ENCODE assay signal across 9 cellular contexts in the genomic region with DNA sequence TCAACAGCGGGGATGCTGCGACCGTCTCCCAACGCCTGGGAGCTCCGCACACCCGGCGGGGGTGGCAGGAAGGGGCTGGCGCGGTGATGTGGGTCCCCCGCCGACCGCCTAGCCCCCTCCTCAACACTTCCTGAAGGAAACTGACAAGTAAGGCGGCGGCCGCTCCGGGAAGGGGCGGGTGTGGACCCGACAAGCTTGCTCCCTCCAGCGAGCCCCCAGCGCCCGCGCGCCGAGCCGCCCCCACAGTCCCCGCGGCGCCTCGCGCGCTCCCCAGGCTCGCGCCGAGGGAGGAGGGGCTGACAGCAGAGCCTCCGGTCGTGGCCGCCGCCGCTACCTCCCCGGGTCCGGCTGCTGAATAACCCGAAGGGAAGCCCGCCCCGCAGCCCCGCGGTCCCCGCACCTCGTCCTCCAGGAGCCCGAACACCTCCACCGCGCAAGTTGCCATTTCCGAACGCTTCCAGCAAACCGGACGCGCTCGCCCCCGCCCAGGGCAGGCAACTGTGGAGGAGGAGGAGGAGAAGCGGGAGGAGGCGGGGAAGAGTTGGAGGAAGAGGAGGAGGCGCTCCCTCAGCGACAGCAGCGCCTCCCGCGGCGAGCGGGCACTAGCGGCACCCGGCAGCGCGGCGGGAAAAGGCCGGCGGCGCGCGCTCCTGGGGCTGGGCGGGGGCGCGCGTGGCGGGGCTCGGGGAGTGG. TPM values are rescaled to one million over a fixed set of nuclear protein-coding genes. Genes with fewer than 3 reads are reported as not detected.
DNase-seq lines count a peak whose midpoint lies in the region; ATAC-seq, FAIRE-seq and TF ChIP-seq lines count a peak whose summit lies in the region.
"Had no signal": no experiment of that assay in that cellular context is flagged by ENCODE, and none has a peak within 500 bp of the region (broad histone marks: within the 10 kb centered on the region; RNA-seq: fewer than 3 reads in every experiment).

A gene (minus strand): TSS at position 502 of the 693 bp plus-strand sequence. CDS start 57 bp downstream, at position 445.

- no peaks in the 10 kb centered on the region for H4K20me1 ChIP-seq in H1 (replicated peaks in 1 of 2; ENCODE audit: control insufficient read depth in 1 of 2, insufficient read depth in 2 of 2, low read length in 2 of 2)

- no peaks in the 10 kb centered on the region for H3K9me3 ChIP-seq in H1 (ENCODE audit: insufficient read depth in 2 of 2, low read depth in 1 of 2, low read length in 1 of 2)

- H2BK20ac ChIP-seq in H1 (ENCODE audit: low read length): no peak within 1 kb of the TSS

- peaks cover 3% of the 10 kb centered on the region; the same call in 1 of the 2 replicates for H3K23me2 ChIP-seq in H1 (ENCODE audit: low read depth, low read length)

- H3K4me2 ChIP-seq in H1 (ENCODE audit: insufficient read depth in 1 of 2, low read depth in 2 of 2, low read length in 2 of 2) (peak within 1 kb of the TSS; percentile 69 to 92), mesendoderm (ENCODE audit: low read length) (peak within 1 kb of the TSS; percentile 32)

- TF ChIP-seq RAD21 in H1 (IDR thresholded peaks at IDR 0.05 in 1 of 2, conservative IDR thresholded peaks at IDR 0.05 in 1 of 2; ENCODE audit: low read depth in 2 of 2, low read length in 2 of 2): no peak

- H3K4me3 ChIP-seq in H1 (ENCODE audit: extremely low read depth in 1 of 4, insufficient read depth in 2 of 4, low read depth in 3 of 4, low read length in 4 of 4) (peak within 1 kb of the TSS; percentile 71 to 84 (median 82)), mesendoderm (ENCODE audit: low read length) (peak within 1 kb of the TSS; percentile 63)

- H2AK5ac ChIP-seq in H1 (ENCODE audit: low read depth, low read length): no peak within 1 kb of the TSS
- H2AK5ac ChIP-seq in mesendoderm (ENCODE audit: low read length): no peak within 1 kb of the TSS

- CTCF ChIA-PET in H1 (lab: Charles Lee; ENCODE audit: partially characterized antibody): interaction anchor here (0.9 to 2.0 kb wide), 6 partner anchors 8 to 251 kb away, joined by 3 to 5 read pairs (median 4); no protein-coding TSS in a partner anchor

- POLR2A ChIA-PET in H1 (lab: Charles Lee; ENCODE audit: partially characterized antibody): no interaction called here

- ATAC-seq in GM19397 (IDR thresholded peaks at IDR 0.05; ENCODE audit: unreplicated experiment) (peak; percentile 94), HG03565 (IDR thresholded peaks at IDR 0.05; ENCODE audit: unreplicated experiment) (peak; percentile 81)

- H3K79me2 ChIP-seq in H1 (ENCODE audit: control insufficient read depth in 1 of 2, insufficient read depth in 2 of 2, low read length in 2 of 2) (no peaks in the 10 kb centered on the region), mesendoderm (ENCODE audit: control insufficient read depth, insufficient read depth, low read length) (no peaks in the 10 kb centered on the region)

- no peak within 1 kb of the TSS for H4K91ac ChIP-seq in H1 (replicated peaks; ENCODE audit: insufficient read length, low read length)

- H3K9ac ChIP-seq in H1 (replicated peaks in 1 of 4; ENCODE audit: extremely low read depth in 1 of 4, low read depth in 3 of 4, low read length in 3 of 4): peak within 1 kb of the TSS in 1 of 4 experiments; percentile 65; a peak in 4 of 7 replicates
- H3K9ac ChIP-seq in mesendoderm (ENCODE audit: low read length): peak within 1 kb of the TSS; percentile 71

- no peaks in the 10 kb centered on the region for H3K36me3 ChIP-seq in H1 (ENCODE audit: control insufficient read depth in 2 of 4, insufficient read depth in 4 of 4, low read length in 3 of 4)
- H3K36me3 ChIP-seq in mesendoderm (ENCODE audit: control insufficient read depth, insufficient read depth, low read length): no peaks in the 10 kb centered on the region

- peaks cover 0 to 10% (median 4%) of the 10 kb centered on the region in 4 experiments; a peak in 2 of 7 replicates for H3K27me3 ChIP-seq in H1 (replicated peaks in 1 of 4; ENCODE audit: control insufficient read depth in 3 of 4, extremely low read depth in 1 of 4, insufficient read depth in 3 of 4, low read length in 3 of 4)
- H3K27me3 ChIP-seq in mesendoderm (ENCODE audit: insufficient read depth, low read length, poor library complexity): no peaks in the 10 kb centered on the region

- peak in 2 of 3 experiments; percentile 4 to 25; a peak in 1 of 4 replicates for TF ChIP-seq CTCF in H1 (IDR thresholded peaks at IDR 0.05; ENCODE audit: control extremely low read depth in 1 of 3, insufficient read depth in 1 of 3, low read depth in 1 of 3, low read length in 3 of 3)

- H2AFZ ChIP-seq in H1 (ENCODE audit: low read length): peak within 1 kb of the TSS; percentile 89

- no peak within 1 kb of the TSS for H3K14ac ChIP-seq in H1 (ENCODE audit: insufficient read length)

- no peak within 1 kb of the TSS; the same call in 1 of the 2 replicates for H3K18ac ChIP-seq in H1 (ENCODE audit: extremely low read depth, low read length)
- peak within 1 kb of the TSS; percentile 69 for H3K18ac ChIP-seq in mesendoderm (ENCODE audit: low read length)

- no peak for TF ChIP-seq POLR2A in H1 (IDR thresholded peaks at IDR 0.05; ENCODE audit: control extremely low read depth in 1 of 2, low read depth in 2 of 2, low read length in 2 of 2)

- no peak within 1 kb of the TSS for H2BK12ac ChIP-seq in H1 (ENCODE audit: low read depth, low read length)

- peak in 13 of 14 donors; percentile 50 to 89 (median 79) for DNase-seq in C1 segment of cervical spinal cord (lab: John Stamatoyannopoulos, UW)
- DNase-seq in NOMO-1 (lab: John Stamatoyannopoulos, UW; ENCODE audit: unreplicated experiment in 2 of 2): peak; percentile 73 to 81
- DNase-seq in activated CD8-positive, alpha-beta memory T cell treated with anti-CD3 and anti-CD28 coated beads for 48 hours (ENCODE audit: low read depth in 2 of 3, low spot score in 2 of 3): peak; percentile 51 to 64 (median 61)
- DNase-seq in H1 (ENCODE audit: low read depth in 1 of 2, low spot score in 2 of 2): peak in 1 of 2 experiments; percentile 85
- peak; percentile 89 for DNase-seq in mesendoderm
- DNase-seq in stimulated activated CD8-positive, alpha-beta memory T cell treated with anti-CD3 and anti-CD28 coated beads, Interleukin-12 subunit alpha, Interleukin-12 subunit beta, amount 100 ng/mL, for 4 hours (ENCODE audit: low read depth): peak; percentile 69

- H3K27ac ChIP-seq in H1 (ENCODE audit: low read depth, low read length) (no peak within 1 kb of the TSS), mesendoderm (ENCODE audit: low read depth, low read length) (peak within 1 kb of the TSS; percentile 74)

- H3K23ac ChIP-seq in H1 (ENCODE audit: insufficient read length) (no peak within 1 kb of the TSS), mesendoderm (ENCODE audit: low read length) (no peak within 1 kb of the TSS)

- H3K4ac ChIP-seq in H1 (replicated peaks; ENCODE audit: insufficient read length, low read depth, low read length): no peak within 1 kb of the TSS
- H3K4ac ChIP-seq in mesendoderm (ENCODE audit: low read depth, low read length): peak within 1 kb of the TSS; percentile 41

- no peaks in the 10 kb centered on the region for H3K79me1 ChIP-seq in H1 (ENCODE audit: low read depth, low read length)
- no peaks in the 10 kb centered on the region for H3K79me1 ChIP-seq in mesendoderm (ENCODE audit: low read length)

- H3K4me1 ChIP-seq in H1 (replicated peaks in 1 of 4; ENCODE audit: control insufficient read depth in 3 of 4, insufficient read depth in 4 of 4, low read length in 3 of 4) (no peaks in the 10 kb centered on the region), mesendoderm (ENCODE audit: control insufficient read depth, low read depth, low read length) (peaks cover 4% of the 10 kb centered on the region)

- no peak within 1 kb of the TSS for H3K56ac ChIP-seq in H1 (replicated peaks; ENCODE audit: insufficient read length, low read depth, low read length)
- peak within 1 kb of the TSS; percentile 84 for H3K56ac ChIP-seq in mesendoderm (ENCODE audit: low read length)

- no peak for FAIRE-seq in H1 (lab: Jason Lieb, UNC)
- FAIRE-seq: islet of Langerhans had no signal

- no peak within 1 kb of the TSS for H2BK120ac ChIP-seq in H1 (replicated peaks; ENCODE audit: low read depth, low read length)
- H2BK120ac ChIP-seq in mesendoderm (ENCODE audit: low read depth, low read length): peak within 1 kb of the TSS; percentile 33

- H2BK15ac ChIP-seq in H1 (ENCODE audit: low read length) (no peak within 1 kb of the TSS), mesendoderm (replicated peaks; ENCODE audit: low read depth) (peak within 1 kb of the TSS; percentile 27)

- H4K8ac ChIP-seq in H1 (ENCODE audit: extremely low read depth, insufficient read depth, low read length) (no peak within 1 kb of the TSS; the same call in 1 of the 2 replicates), mesendoderm (ENCODE audit: low read depth, low read length) (peak within 1 kb of the TSS; percentile 43)

- no peak for TF ChIP-seq EP300 in H1 (IDR thresholded peaks at IDR 0.05; ENCODE audit: borderline replicate concordance in 1 of 2, low read depth in 2 of 2, low read length in 2 of 2)

- H2BK5ac ChIP-seq in H1 (ENCODE audit: low read depth, low read length) (no peak within 1 kb of the TSS), mesendoderm (ENCODE audit: low read length) (no peak within 1 kb of the TSS)

- 2% methylated on average over 22 of the region's 83 CpGs; no CpG with 5 or more reads in 1 of the 2 experiments for WGBS in H1 (ENCODE audit: extremely low coverage in 1 of 2, insufficient coverage in 1 of 2, insufficient read length in 1 of 2, insufficient replicate concordance in 2 of 2, low coverage in 1 of 2, low lambda C conversion rate in 2 of 2, missing lambda C conversion rate in 1 of 2), 2 experiments
- WGBS in mesendoderm (ENCODE audit: extremely low coverage, insufficient coverage, low lambda C conversion rate): no CpG with 5 or more reads among the region's 83 CpGs

- H4K5ac ChIP-seq in H1 (ENCODE audit: insufficient read length, low read depth, low read length) (no peak within 1 kb of the TSS), mesendoderm (ENCODE audit: low read length) (no peak within 1 kb of the TSS)

TF ChIP-seq in H1, 55 proteins besides CTCF, POLR2A, EP300 and RAD21 (continues in another document):
- peak; percentile 12; the same call in 1 of the 2 replicates for TF ChIP-seq EGR1 (IDR thresholded peaks at IDR 0.05; ENCODE audit: borderline replicate concordance, low read depth, low read length)
- TF ChIP-seq KDM4A (IDR thresholded peaks at IDR 0.05; ENCODE audit: low read depth, low read length, severe bottlenecking): peak; percentile 82
- peak; percentile 89 for TF ChIP-seq ASH2L (IDR thresholded peaks at IDR 0.05; ENCODE audit: low read length)
- no peak for TF ChIP-seq TAF1 (IDR thresholded peaks at IDR 0.05; ENCODE audit: low read depth, low read length)

RNA-seq across cellular contexts. Expression of the gene that starts here (rescaled TPM):
- total RNA-seq in H1 (2021; fragmentation: NEBNext Ultra II Directional; extraction: Animal tissue kit (Norgen Biotek cat#: 25700)): 3.9 and 5.2 TPM in 2 replicates
- polyA plus RNA-seq in H1 (2011; rRNA removed): 0.85 and 0.95 TPM in 2 replicates
- polyA plus RNA-seq in H1 (2011; cell fraction: cytosol; rRNA removed): 1.7 TPM
- polyA plus RNA-seq in H1 (2011; cell fraction: nucleus; rRNA removed): 1.4 TPM
- polyA plus RNA-seq in H1 (2012, experiment 1 of 2): 1.2 to 1.8 TPM (median 1.4 TPM) in 4 replicates
- polyA plus RNA-seq in H1 (2012, experiment 2 of 2): 0.07 TPM
- polyA plus RNA-seq in H1 (2013, experiment 1 of 2): 4.4 TPM
- 3.9 TPM for polyA plus RNA-seq in H1 (2013, experiment 2 of 2)
- 2.8 and 4.0 TPM in 2 replicates for polyA minus RNA-seq in H1 (2011; rRNA and poly(A)+ RNA removed)
- polyA minus RNA-seq in H1 (2011; cell fraction: cytosol; rRNA and poly(A)+ RNA removed): 1.7 TPM
- polyA minus RNA-seq in H1 (2011; cell fraction: nucleus; rRNA and poly(A)+ RNA removed): 5.5 TPM
- 3.7 TPM for polyA plus RNA-seq in mesendoderm (2013, experiment 1 of 2)
- 3.8 TPM for polyA plus RNA-seq in mesendoderm (2013, experiment 2 of 2)
